6 cellular contexts compared by ENCODE assay signal in genomic region chr11:66543263-66544107, GRCh38. TPM values are rescaled to one million over a fixed set of nuclear protein-coding genes. Genes with fewer than 3 reads are reported as not detected.
DNase-seq lines count a peak whose midpoint lies in the region; ATAC-seq, FAIRE-seq and TF ChIP-seq lines count a peak whose summit lies in the region.

No MANE protein-coding gene starts in this region.

- WGBS in HepG2 (ENCODE audit: low lambda C conversion rate): 95% methylated on average over 14 of the region's 26 CpGs

- CTCF ChIA-PET in HepG2 (lab: Yijun Ruan, JAX; ENCODE audit: low intra/inter-chr PET ratio, low total read pairs): no interaction called here

- H3K79me2 ChIP-seq in HepG2 (ENCODE audit: insufficient read depth, low read length): no peaks in the 10 kb centered on the region

- H2AFZ ChIP-seq in HepG2 (ENCODE audit: low read length): no peak overlapping the region

- no peak for ATAC-seq in HepG2

- TF ChIP-seq RAD21 in HepG2 (CRISPR knock-in tag; IDR thresholded peaks at IDR 0.05): no peak

- intact Hi-C loops in HepG2 (cut with micrococcal nuclease; ENCODE audit: unreplicated experiment): no loop called here

- H3K36me3 ChIP-seq in HepG2 (replicated peaks in 1 of 2; ENCODE audit: control insufficient read depth in 1 of 2, insufficient read depth in 2 of 2, low read length in 2 of 2): no peaks in the 10 kb centered on the region

- no peak for TF ChIP-seq CTCF in HepG2 (CRISPR knock-in tag; IDR thresholded peaks at IDR 0.05)

- H3K4me3 ChIP-seq in HepG2 (replicated peaks in 1 of 3; ENCODE audit: insufficient read depth in 1 of 3, low read depth in 2 of 3, low read length in 3 of 3): no peak overlapping the region

- peaks cover 30% of the 10 kb centered on the region for H3K4me1 ChIP-seq in HepG2 (ENCODE audit: insufficient read depth, low read length)

- H3K9me3 ChIP-seq in HepG2 (ENCODE audit: low read length): no peaks in the 10 kb centered on the region

- DNase-seq in HTR-8/SVneo (ENCODE audit: insufficient read length, low spot score): no peak
- peak; percentile 82 for DNase-seq in activated effector memory CD4-positive, alpha-beta T cell treated with anti-CD3 and anti-CD28 coated beads, Interleukin-2, amount 50 U/mL, for 16 hours
- no peak for DNase-seq in HepG2 (ENCODE audit: low spot score)
- no peak for DNase-seq in NCI-H187 treated with DMSO at 0.1 percent for 48 hours (lab: John Stamatoyannopoulos, UW)
- DNase-seq in NCI-H1048 (lab: John Stamatoyannopoulos, UW): no peak
- DNase-seq in cortex of kidney (lab: John Stamatoyannopoulos, UW): no peak

- no peak for TF ChIP-seq EP300 in HepG2 (IDR thresholded peaks at IDR 0.05; ENCODE audit: low read depth in 2 of 2, low read length in 2 of 2)
- no peak for TF ChIP-seq EP300 in HepG2 (CRISPR knock-in tag; IDR thresholded peaks at IDR 0.05; ENCODE audit: borderline replicate concordance)

- no peaks in the 10 kb centered on the region for H4K20me1 ChIP-seq in HepG2 (ENCODE audit: insufficient read depth, low read length)

- H3K27ac ChIP-seq in HepG2 (ENCODE audit: extremely low read length, insufficient read depth, low read length): no peak overlapping the region

- POLR2A ChIA-PET in HepG2 (lab: Yijun Ruan, JAX): no interaction called here

- no peak overlapping the region for H3K4me2 ChIP-seq in HepG2 (ENCODE audit: low read depth, low read length)

- in situ Hi-C loops in HepG2 (cut with HindIII; ENCODE audit: extremely low pct_ligation_motif_present, low pct_unique_long_range_greater_than_20kb): no loop called here

- FAIRE-seq in HTR-8/SVneo (lab: Jason Lieb, UNC) (peak; percentile 90), HepG2 (lab: Jason Lieb, UNC) (no peak)

- BruUV-seq in HepG2 (replicated peaks; lab: Mats Ljungman, UMichigan): no TSS peak

- no peak overlapping the region for H3K9ac ChIP-seq in HepG2 (ENCODE audit: insufficient read depth, low read depth, low read length)

- H3K27me3 ChIP-seq in HepG2 (ENCODE audit: control insufficient read depth in 1 of 2, insufficient read depth in 2 of 2, low read length in 2 of 2): peaks cover 0 to 2% of the 10 kb centered on the region in 2 experiments; a peak in 3 of 5 replicates

- no peak for TF ChIP-seq POLR2A in HepG2 (IDR thresholded peaks at IDR 0.05; ENCODE audit: insufficient read depth in 1 of 2, low read depth in 2 of 2, low read length in 2 of 2)

RNA-seq across cellular contexts. Expression of gene ZDHHC24, which starts 2.4 kb away (rescaled TPM):
- total RNA-seq in HepG2 (2016; rRNA removed; fragmentation: Illumina TruSeq; extraction: Trizol): 1.9 and 4.3 TPM in 2 replicates
- total RNA-seq in HepG2 (2016; cell fraction: cytosol; rRNA removed; fragmentation: Illumina TruSeq; extraction: Trizol; ENCODE audit: low read depth): 1.9 and 2.0 TPM in 2 replicates
- 1.8 and 4.6 TPM in 2 replicates for total RNA-seq in HepG2 (2016; cell fraction: insoluble cytoplasmic fraction; rRNA removed; fragmentation: Illumina TruSeq; extraction: Trizol)
- total RNA-seq in HepG2 (2016; cell fraction: membrane; rRNA removed; fragmentation: Illumina TruSeq; extraction: Trizol): 2.5 and 3.7 TPM in 2 replicates
- total RNA-seq in HepG2 (2016; cell fraction: nucleus; rRNA removed; fragmentation: Illumina TruSeq; extraction: Trizol): 3.0 and 4.3 TPM in 2 replicates
- polyA plus RNA-seq in HepG2 (2011; rRNA removed): 4.3 and 6.0 TPM in 2 replicates
- 4.4 and 5.3 TPM in 2 replicates for polyA plus RNA-seq in HepG2 (2011; cell fraction: cytosol; rRNA removed)
- polyA plus RNA-seq in HepG2 (2011; cell fraction: nucleus; rRNA removed): 3.9 and 4.1 TPM in 2 replicates
- 2.8 and 3.2 TPM in 2 replicates for polyA plus RNA-seq in HepG2 (2012)
- polyA plus RNA-seq in HepG2 (2016; cell fraction: cytosol; fragmentation: Illumina TruSeq; extraction: Trizol; ENCODE audit: low read depth): 1.6 and 2.2 TPM in 2 replicates
- 1.4 and 1.8 TPM in 2 replicates for polyA plus RNA-seq in HepG2 (2016; cell fraction: insoluble cytoplasmic fraction; fragmentation: Illumina TruSeq; extraction: Trizol; ENCODE audit: low read depth)
- polyA plus RNA-seq in HepG2 (2016; cell fraction: membrane; fragmentation: Illumina TruSeq; extraction: Trizol; ENCODE audit: low read depth): 1.8 TPM in 2 replicates
- 5.7 and 6.0 TPM in 2 replicates for polyA plus RNA-seq in HepG2 (2016; cell fraction: nucleus; fragmentation: Illumina TruSeq; extraction: Trizol; ENCODE audit: insufficient read depth, low read depth)
- polyA minus RNA-seq in HepG2 (2011; rRNA and poly(A)+ RNA removed; ENCODE audit: low replicate concordance): 5.8 and 12.6 TPM in 2 replicates
- 4.6 and 5.8 TPM in 2 replicates for polyA minus RNA-seq in HepG2 (2011; cell fraction: cytosol; rRNA and poly(A)+ RNA removed)
- 0.77 and 1.1 TPM in 2 replicates for polyA minus RNA-seq in HepG2 (2011; cell fraction: nucleus; rRNA and poly(A)+ RNA removed)

RNA-seq across cellular contexts. Expression of gene ACTN3, which starts 3.2 kb away (rescaled TPM):
- 0.04 TPM in 1 of 2 replicates, not detected in the other for total RNA-seq in HepG2 (2016; rRNA removed; fragmentation: Illumina TruSeq; extraction: Trizol)
- total RNA-seq in HepG2 (2016; cell fraction: cytosol; rRNA removed; fragmentation: Illumina TruSeq; extraction: Trizol; ENCODE audit: low read depth): not detected in 2 replicates
- not detected in 2 replicates for total RNA-seq in HepG2 (2016; cell fraction: insoluble cytoplasmic fraction; rRNA removed; fragmentation: Illumina TruSeq; extraction: Trizol)
- total RNA-seq in HepG2 (2016; cell fraction: membrane; rRNA removed; fragmentation: Illumina TruSeq; extraction: Trizol): not detected in 2 replicates
- total RNA-seq in HepG2 (2016; cell fraction: nucleus; rRNA removed; fragmentation: Illumina TruSeq; extraction: Trizol): not detected in 2 replicates
- 0.07 and 0.09 TPM in 2 replicates for polyA plus RNA-seq in HepG2 (2011; rRNA removed)
- polyA plus RNA-seq in HepG2 (2011; cell fraction: cytosol; rRNA removed): 0.01 and 0.03 TPM in 2 replicates
- 0.85 and 1.2 TPM in 2 replicates for polyA plus RNA-seq in HepG2 (2011; cell fraction: nucleus; rRNA removed)
- polyA plus RNA-seq in HepG2 (2012): 0.07 and 0.21 TPM in 2 replicates
- not detected in 2 replicates for polyA plus RNA-seq in HepG2 (2016; cell fraction: cytosol; fragmentation: Illumina TruSeq; extraction: Trizol; ENCODE audit: low read depth)
- not detected in 2 replicates for polyA plus RNA-seq in HepG2 (2016; cell fraction: insoluble cytoplasmic fraction; fragmentation: Illumina TruSeq; extraction: Trizol; ENCODE audit: low read depth)
- not detected in 2 replicates for polyA plus RNA-seq in HepG2 (2016; cell fraction: membrane; fragmentation: Illumina TruSeq; extraction: Trizol; ENCODE audit: low read depth)
- polyA plus RNA-seq in HepG2 (2016; cell fraction: nucleus; fragmentation: Illumina TruSeq; extraction: Trizol; ENCODE audit: insufficient read depth, low read depth): 0.15 and 0.25 TPM in 2 replicates
- polyA minus RNA-seq in HepG2 (2011; rRNA and poly(A)+ RNA removed; ENCODE audit: low replicate concordance): not detected in 2 replicates
- not detected in 2 replicates for polyA minus RNA-seq in HepG2 (2011; cell fraction: cytosol; rRNA and poly(A)+ RNA removed)
- polyA minus RNA-seq in HepG2 (2011; cell fraction: nucleus; rRNA and poly(A)+ RNA removed): 0.25 TPM in 1 of 2 replicates, not detected in the other

RNA-seq across cellular contexts. Expression of gene CTSF, which starts 24.9 kb away (rescaled TPM):
- total RNA-seq in HepG2 (2016; rRNA removed; fragmentation: Illumina TruSeq; extraction: Trizol): not detected in 2 replicates
- total RNA-seq in HepG2 (2016; cell fraction: cytosol; rRNA removed; fragmentation: Illumina TruSeq; extraction: Trizol; ENCODE audit: low read depth): not detected in 2 replicates
- total RNA-seq in HepG2 (2016; cell fraction: insoluble cytoplasmic fraction; rRNA removed; fragmentation: Illumina TruSeq; extraction: Trizol): not detected in 2 replicates
- total RNA-seq in HepG2 (2016; cell fraction: membrane; rRNA removed; fragmentation: Illumina TruSeq; extraction: Trizol): not detected in 2 replicates
- not detected in 2 replicates for total RNA-seq in HepG2 (2016; cell fraction: nucleus; rRNA removed; fragmentation: Illumina TruSeq; extraction: Trizol)
- 0.17 TPM in 1 of 2 replicates, not detected in the other for polyA plus RNA-seq in HepG2 (2011; rRNA removed)
- 0.08 TPM in 1 of 2 replicates, not detected in the other for polyA plus RNA-seq in HepG2 (2011; cell fraction: cytosol; rRNA removed)
- polyA plus RNA-seq in HepG2 (2011; cell fraction: nucleus; rRNA removed): 0.24 TPM in 1 of 2 replicates, not detected in the other
- not detected in 2 replicates for polyA plus RNA-seq in HepG2 (2012)
- not detected in 2 replicates for polyA plus RNA-seq in HepG2 (2016; cell fraction: cytosol; fragmentation: Illumina TruSeq; extraction: Trizol; ENCODE audit: low read depth)
- not detected in 2 replicates for polyA plus RNA-seq in HepG2 (2016; cell fraction: insoluble cytoplasmic fraction; fragmentation: Illumina TruSeq; extraction: Trizol; ENCODE audit: low read depth)
- not detected in 2 replicates for polyA plus RNA-seq in HepG2 (2016; cell fraction: membrane; fragmentation: Illumina TruSeq; extraction: Trizol; ENCODE audit: low read depth)
- not detected in 2 replicates for polyA plus RNA-seq in HepG2 (2016; cell fraction: nucleus; fragmentation: Illumina TruSeq; extraction: Trizol; ENCODE audit: insufficient read depth, low read depth)
- polyA minus RNA-seq in HepG2 (2011; rRNA and poly(A)+ RNA removed; ENCODE audit: low replicate concordance): 6.7 TPM in 1 of 2 replicates, not detected in the other
- polyA minus RNA-seq in HepG2 (2011; cell fraction: cytosol; rRNA and poly(A)+ RNA removed): not detected in 2 replicates
- not detected in 2 replicates for polyA minus RNA-seq in HepG2 (2011; cell fraction: nucleus; rRNA and poly(A)+ RNA removed)

RNA-seq across cellular contexts. Expression of gene BBS1, which starts 33.0 kb away (rescaled TPM):
- total RNA-seq in HepG2 (2016; rRNA removed; fragmentation: Illumina TruSeq; extraction: Trizol): 8.1 and 14.1 TPM in 2 replicates
- total RNA-seq in HepG2 (2016; cell fraction: cytosol; rRNA removed; fragmentation: Illumina TruSeq; extraction: Trizol; ENCODE audit: low read depth): 4.8 and 5.7 TPM in 2 replicates
- 7.6 and 12.8 TPM in 2 replicates for total RNA-seq in HepG2 (2016; cell fraction: insoluble cytoplasmic fraction; rRNA removed; fragmentation: Illumina TruSeq; extraction: Trizol)
- total RNA-seq in HepG2 (2016; cell fraction: membrane; rRNA removed; fragmentation: Illumina TruSeq; extraction: Trizol): 5.7 and 6.3 TPM in 2 replicates
- 15.1 and 16.7 TPM in 2 replicates for total RNA-seq in HepG2 (2016; cell fraction: nucleus; rRNA removed; fragmentation: Illumina TruSeq; extraction: Trizol)
- polyA plus RNA-seq in HepG2 (2011; rRNA removed): 11.7 and 12.1 TPM in 2 replicates
- 6.2 and 6.5 TPM in 2 replicates for polyA plus RNA-seq in HepG2 (2011; cell fraction: cytosol; rRNA removed)
- polyA plus RNA-seq in HepG2 (2011; cell fraction: nucleus; rRNA removed): 45.3 and 52.0 TPM in 2 replicates
- polyA plus RNA-seq in HepG2 (2012): 6.7 and 8.6 TPM in 2 replicates
- polyA plus RNA-seq in HepG2 (2016; cell fraction: cytosol; fragmentation: Illumina TruSeq; extraction: Trizol; ENCODE audit: low read depth): 0.54 and 0.81 TPM in 2 replicates
- polyA plus RNA-seq in HepG2 (2016; cell fraction: insoluble cytoplasmic fraction; fragmentation: Illumina TruSeq; extraction: Trizol; ENCODE audit: low read depth): 5.3 and 8.5 TPM in 2 replicates
- polyA plus RNA-seq in HepG2 (2016; cell fraction: membrane; fragmentation: Illumina TruSeq; extraction: Trizol; ENCODE audit: low read depth): 1.8 and 2.2 TPM in 2 replicates
- polyA plus RNA-seq in HepG2 (2016; cell fraction: nucleus; fragmentation: Illumina TruSeq; extraction: Trizol; ENCODE audit: insufficient read depth, low read depth): 24.8 and 29.8 TPM in 2 replicates
- polyA minus RNA-seq in HepG2 (2011; rRNA and poly(A)+ RNA removed; ENCODE audit: low replicate concordance): 19.0 and 43.1 TPM in 2 replicates
- 10.1 and 10.6 TPM in 2 replicates for polyA minus RNA-seq in HepG2 (2011; cell fraction: cytosol; rRNA and poly(A)+ RNA removed)
- 24.6 and 34.3 TPM in 2 replicates for polyA minus RNA-seq in HepG2 (2011; cell fraction: nucleus; rRNA and poly(A)+ RNA removed)

RNA-seq across cellular contexts. Expression of gene CCDC87, which starts 49.4 kb away (rescaled TPM):
- 0.17 and 0.42 TPM in 2 replicates for total RNA-seq in HepG2 (2016; rRNA removed; fragmentation: Illumina TruSeq; extraction: Trizol)
- 0.10 and 0.18 TPM in 2 replicates for total RNA-seq in HepG2 (2016; cell fraction: cytosol; rRNA removed; fragmentation: Illumina TruSeq; extraction: Trizol; ENCODE audit: low read depth)
- 0.27 and 0.41 TPM in 2 replicates for total RNA-seq in HepG2 (2016; cell fraction: insoluble cytoplasmic fraction; rRNA removed; fragmentation: Illumina TruSeq; extraction: Trizol)
- total RNA-seq in HepG2 (2016; cell fraction: membrane; rRNA removed; fragmentation: Illumina TruSeq; extraction: Trizol): 0.46 and 0.48 TPM in 2 replicates
- 0.66 and 0.78 TPM in 2 replicates for total RNA-seq in HepG2 (2016; cell fraction: nucleus; rRNA removed; fragmentation: Illumina TruSeq; extraction: Trizol)
- 0.05 and 0.09 TPM in 2 replicates for polyA plus RNA-seq in HepG2 (2011; rRNA removed)
- polyA plus RNA-seq in HepG2 (2011; cell fraction: cytosol; rRNA removed): 0.04 and 0.05 TPM in 2 replicates
- 0.17 and 0.29 TPM in 2 replicates for polyA plus RNA-seq in HepG2 (2011; cell fraction: nucleus; rRNA removed)
- polyA plus RNA-seq in HepG2 (2012): 0.20 and 0.21 TPM in 2 replicates
- not detected in 2 replicates for polyA plus RNA-seq in HepG2 (2016; cell fraction: cytosol; fragmentation: Illumina TruSeq; extraction: Trizol; ENCODE audit: low read depth)
- 0.15 and 0.29 TPM in 2 replicates for polyA plus RNA-seq in HepG2 (2016; cell fraction: insoluble cytoplasmic fraction; fragmentation: Illumina TruSeq; extraction: Trizol; ENCODE audit: low read depth)
- 0.06 and 0.10 TPM in 2 replicates for polyA plus RNA-seq in HepG2 (2016; cell fraction: membrane; fragmentation: Illumina TruSeq; extraction: Trizol; ENCODE audit: low read depth)
- 0.15 TPM in 1 of 2 replicates, not detected in the other for polyA plus RNA-seq in HepG2 (2016; cell fraction: nucleus; fragmentation: Illumina TruSeq; extraction: Trizol; ENCODE audit: insufficient read depth, low read depth)
- 0.22 and 0.23 TPM in 2 replicates for polyA minus RNA-seq in HepG2 (2011; rRNA and poly(A)+ RNA removed; ENCODE audit: low replicate concordance)
- polyA minus RNA-seq in HepG2 (2011; cell fraction: cytosol; rRNA and poly(A)+ RNA removed): not detected in 2 replicates
- 0.37 and 0.64 TPM in 2 replicates for polyA minus RNA-seq in HepG2 (2011; cell fraction: nucleus; rRNA and poly(A)+ RNA removed)
